10 cellular contexts compared by ENCODE assay signal in the genomic region with DNA sequence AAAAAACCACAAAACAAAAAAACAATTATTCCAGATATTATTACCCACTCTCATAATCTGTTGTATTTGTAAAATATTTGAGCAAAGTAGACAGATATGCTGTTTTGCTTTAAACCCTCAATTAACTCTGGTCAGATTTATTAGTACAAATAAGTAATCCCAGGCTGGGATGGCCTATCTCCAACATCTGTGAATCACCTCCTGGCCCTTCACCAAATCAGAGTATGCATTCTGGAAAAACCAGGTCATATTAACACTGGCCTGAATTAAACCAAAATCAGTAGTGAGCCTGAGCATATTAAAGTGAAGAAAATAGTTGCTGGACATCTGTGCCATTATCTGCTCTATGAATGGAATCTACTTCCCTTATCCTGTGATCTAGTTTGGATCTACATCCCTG. TPM values are rescaled to one million over a fixed set of nuclear protein-coding genes. Genes with fewer than 3 reads are reported as not detected.
A peak's percentile ranks its signal among the peaks of the same experiment; 100 is the strongest.
DNase-seq lines count a peak whose midpoint lies in the region; ATAC-seq and TF ChIP-seq lines count a peak whose summit lies in the region.
"Had no signal": no experiment of that assay in that cellular context is flagged by ENCODE, and none has a peak within 500 bp of the region (broad histone marks: within the 10 kb centered on the region; RNA-seq: fewer than 3 reads in every experiment).

No MANE protein-coding gene starts in this region.

- ATAC-seq in left ventricle myocardium superior (peak; percentile 43), GM18517 (IDR thresholded peaks at IDR 0.05; ENCODE audit: unreplicated experiment) (no peak)

- intact Hi-C loops in ascending aorta (cut with DNase I), result loop anchor here (2.0 kb wide), 1 partner anchor 42 kb away; a partner anchor contains a TSS
- intact Hi-C loops in left ventricle myocardium superior (cut with micrococcal nuclease), result no loop called here

- H3K27me3 ChIP-seq in ascending aorta, result no peaks in the 10 kb centered on the region
- no peaks in the 10 kb centered on the region for H3K27me3 ChIP-seq in subcutaneous abdominal adipose tissue (ENCODE audit: control insufficient read depth in 5 of 5, insufficient read depth in 4 of 5, low read length in 5 of 5)
- H3K27me3 ChIP-seq: SJSA1 had no signal

- H3K9me3 ChIP-seq in ascending aorta, result no peaks in the 10 kb centered on the region
- H3K9me3 ChIP-seq in subcutaneous abdominal adipose tissue (ENCODE audit: control insufficient read depth in 5 of 5, low read length in 5 of 5), result no peaks in the 10 kb centered on the region
- H3K9me3 ChIP-seq: SJSA1 had no signal

- peaks cover 43 to 52% of the 10 kb centered on the region in 2 donors for H3K36me3 ChIP-seq in ascending aorta
- peaks cover 13 to 45% (median 33%) of the 10 kb centered on the region in 5 donors for H3K36me3 ChIP-seq in subcutaneous abdominal adipose tissue (ENCODE audit: control insufficient read depth in 5 of 5, insufficient read depth in 5 of 5, low read length in 5 of 5)

- H3K9ac ChIP-seq in subcutaneous abdominal adipose tissue (ENCODE audit: low read length in 5 of 5), result no peak overlapping the region

- TF ChIP-seq CTCF in ascending aorta (IDR thresholded peaks at IDR 0.05), result no peak

- DNase-seq in HS-5 (ENCODE audit: low read depth) (peak; percentile 70), ascending aorta (ENCODE audit: low spot score in 2 of 2) (peak in 1 of 2 donors; percentile 89), left ventricle myocardium superior (no peak), SKM-1 treated with dmso at 0.1 percent for 144 hours (lab: John Stamatoyannopoulos, UW; ENCODE audit: unreplicated experiment) (no peak), NCI-H1105 (lab: John Stamatoyannopoulos, UW) (no peak)
- DNase-seq in stimulated activated CD4-positive, alpha-beta T cell treated with anti-CD3 and anti-CD28 coated beads, Interleukin-4, amount 100 ng/mL, for 24 hours, result no peak
- DNase-seq: effector memory CD4-positive, alpha-beta T cell had no signal

- peak overlapping the region; percentile 73 to 80 for H3K27ac ChIP-seq in ascending aorta
- H3K27ac ChIP-seq in subcutaneous abdominal adipose tissue (ENCODE audit: low read depth, low read length), result peak overlapping the region; percentile 73
- H3K27ac ChIP-seq: SJSA1 had no signal

- H3K4me1 ChIP-seq in ascending aorta (peaks cover 13 to 37% of the 10 kb centered on the region in 2 donors), subcutaneous abdominal adipose tissue (ENCODE audit: control insufficient read depth in 5 of 5, insufficient read depth in 5 of 5, low read length in 5 of 5) (peaks cover 0 to 21% (median 17%) of the 10 kb centered on the region in 5 donors)

- H3K4me3 ChIP-seq in ascending aorta, result no peak overlapping the region
- no peak overlapping the region for H3K4me3 ChIP-seq in subcutaneous abdominal adipose tissue (ENCODE audit: low read depth in 1 of 5, low read length in 5 of 5)
- H3K4me3 ChIP-seq: SJSA1 had no signal

RNA-seq across cellular contexts. Expression of a gene that starts 41.0 kb away (rescaled TPM):
- total RNA-seq in ascending aorta, result 181 TPM
- 146 TPM for total RNA-seq in left ventricle myocardium superior

RNA-seq across cellular contexts. Expression of a gene that starts 58.9 kb away (rescaled TPM):
- total RNA-seq in ascending aorta (105 TPM), left ventricle myocardium superior (13.8 TPM)
